ENCODE assay signal across 17 cellular contexts in genomic region chr2:225028572-225028971, GRCh38. TPM values are rescaled to one million over a fixed set of nuclear protein-coding genes. Genes with fewer than 3 reads are reported as not detected.
A peak's percentile ranks its signal among the peaks of the same experiment; 100 is the strongest.
DNase-seq lines count a peak whose midpoint lies in the region; ATAC-seq and TF ChIP-seq lines count a peak whose summit lies in the region.
"Had no signal": no experiment of that assay in that cellular context is flagged by ENCODE, and none has a peak within 500 bp of the region (broad histone marks: within the 10 kb centered on the region; RNA-seq: fewer than 3 reads in every experiment).

No MANE protein-coding gene starts in this region.

- no peaks in the 10 kb centered on the region for H3K27me3 Mint-ChIP-seq in activated CD4-positive, alpha-beta T cell treated with anti-CD3 and anti-CD28 coated beads for 36 hours
- no peaks in the 10 kb centered on the region for H3K27me3 Mint-ChIP-seq in natural killer cell (ENCODE audit: low read depth in 2 of 2)
- H3K27me3 Mint-ChIP-seq: B cell had no signal

- H3K4me3 ChIP-seq in BLaER1 (no peak overlapping the region), OCI-LY3 (ENCODE audit: low read length) (peak overlapping the region; percentile 33), mesenchymal stem cell (ENCODE audit: insufficient read depth in 1 of 2, low read depth in 1 of 2, low read length in 2 of 2) (no peak overlapping the region), Karpas-422 (ENCODE audit: low read length) (no peak overlapping the region)

- H3K79me2 ChIP-seq in OCI-LY3 (ENCODE audit: low read length) = peaks cover 91% of the 10 kb centered on the region
- no peaks in the 10 kb centered on the region for H3K79me2 ChIP-seq in Karpas-422 (ENCODE audit: low read length)

- H2AFZ ChIP-seq in OCI-LY3 (ENCODE audit: low read depth, low read length) (no peak overlapping the region), mesenchymal stem cell (ENCODE audit: low read depth, low read length) (no peak overlapping the region), Karpas-422 (ENCODE audit: low read length) (no peak overlapping the region)

- no peak overlapping the region for H2BK5ac ChIP-seq in mesenchymal stem cell (ENCODE audit: low read depth, low read length, poor library complexity, severe bottlenecking)

- no peak overlapping the region for H2BK12ac ChIP-seq in mesenchymal stem cell (ENCODE audit: low read length in 2 of 2)

- H3K36me3 Mint-ChIP-seq in activated CD4-positive, alpha-beta T cell treated with anti-CD3 and anti-CD28 coated beads for 36 hours (ENCODE audit: low read depth) = peaks cover 31% of the 10 kb centered on the region
- no peaks in the 10 kb centered on the region for H3K36me3 Mint-ChIP-seq in natural killer cell

- H4K91ac ChIP-seq in mesenchymal stem cell (ENCODE audit: low read length) = no peak overlapping the region

- intact Hi-C loops in activated CD4-positive, alpha-beta T cell treated with anti-CD3 and anti-CD28 coated beads for 36 hours (cut with DNase I, micrococcal nuclease) = no loop called here
- intact Hi-C loops in natural killer cell (cut with micrococcal nuclease) = no loop called here

- H3K9me3 Mint-ChIP-seq in activated CD4-positive, alpha-beta T cell treated with anti-CD3 and anti-CD28 coated beads for 36 hours (ENCODE audit: low read depth) = no peaks in the 10 kb centered on the region
- no peaks in the 10 kb centered on the region for H3K9me3 Mint-ChIP-seq in natural killer cell

- H2BK15ac ChIP-seq in mesenchymal stem cell (ENCODE audit: low read depth, poor library complexity, severe bottlenecking) = no peak overlapping the region

- 100% methylated on average over 1 of the region's 3 CpGs for WGBS in mesenchymal stem cell

- H3K36me3 ChIP-seq in BLaER1 (peaks cover 5% of the 10 kb centered on the region; the same call in 1 of the 2 replicates), OCI-LY3 (replicated peaks; ENCODE audit: low read depth, low read length) (peaks cover 12% of the 10 kb centered on the region), mesenchymal stem cell (ENCODE audit: control insufficient read depth in 1 of 2, insufficient read depth in 2 of 2, low read depth in 1 of 2, low read length in 2 of 2) (no peaks in the 10 kb centered on the region), Karpas-422 (ENCODE audit: insufficient read depth, low read length) (no peaks in the 10 kb centered on the region)

- no peak overlapping the region for H3K14ac ChIP-seq in mesenchymal stem cell (ENCODE audit: low read length in 2 of 2)

- H2BK120ac ChIP-seq in mesenchymal stem cell (ENCODE audit: low read depth, low read length) = no peak overlapping the region

- H4K8ac ChIP-seq in mesenchymal stem cell (ENCODE audit: low read length) = no peak overlapping the region

- no peak for ATAC-seq in activated CD4-positive, alpha-beta T cell treated with anti-CD3 and anti-CD28 coated beads for 36 hours
- ATAC-seq in natural killer cell (no peak), GM18907 (IDR thresholded peaks at IDR 0.05; ENCODE audit: unreplicated experiment) (no peak)
- ATAC-seq: PC-3 had no signal

- no peak overlapping the region for H2AK5ac ChIP-seq in mesenchymal stem cell (ENCODE audit: low read length, severe bottlenecking)

- peaks cover 76% of the 10 kb centered on the region for H3K4me1 Mint-ChIP-seq in activated CD4-positive, alpha-beta T cell treated with anti-CD3 and anti-CD28 coated beads for 36 hours
- peaks cover 71 to 73% of the 10 kb centered on the region in 2 donors for H3K4me1 Mint-ChIP-seq in natural killer cell

- peaks cover 22% of the 10 kb centered on the region for H4K20me1 ChIP-seq in BLaER1
- peaks cover under 1% of the 10 kb centered on the region; the same call in 1 of the 2 replicates for H4K20me1 ChIP-seq in OCI-LY3 (ENCODE audit: insufficient read depth, low read length)
- H4K20me1 ChIP-seq in Karpas-422 (ENCODE audit: insufficient read depth, low read depth, low read length) = no peaks in the 10 kb centered on the region

- no peak overlapping the region for H3K4ac ChIP-seq in mesenchymal stem cell (ENCODE audit: low read depth in 1 of 2, low read length in 2 of 2)

- H3K9me3 ChIP-seq in BLaER1 (no peaks in the 10 kb centered on the region; the same call in 1 of the 2 replicates), OCI-LY3 (ENCODE audit: insufficient read depth, low read length) (no peaks in the 10 kb centered on the region), mesenchymal stem cell (ENCODE audit: control insufficient read depth, low read length) (no peaks in the 10 kb centered on the region), Karpas-422 (ENCODE audit: low read length) (no peaks in the 10 kb centered on the region)

- no peak overlapping the region for H3K23ac ChIP-seq in mesenchymal stem cell (ENCODE audit: low read length in 2 of 2)

- H3K9ac ChIP-seq in BLaER1 (no peak overlapping the region), OCI-LY3 (ENCODE audit: low read length) (peak overlapping the region; percentile 66; the same call in 1 of the 2 replicates), mesenchymal stem cell (ENCODE audit: low read length) (no peak overlapping the region), Karpas-422 (ENCODE audit: low read length) (no peak overlapping the region)

- H3K27me3 ChIP-seq in BLaER1 (no peaks in the 10 kb centered on the region), OCI-LY3 (ENCODE audit: low read depth, low read length) (no peaks in the 10 kb centered on the region), mesenchymal stem cell (ENCODE audit: control insufficient read depth in 1 of 2, insufficient read depth in 1 of 2, low read length in 2 of 2) (no peaks in the 10 kb centered on the region), Karpas-422 (ENCODE audit: low read length) (no peaks in the 10 kb centered on the region)

- H3K4me3 Mint-ChIP-seq in activated CD4-positive, alpha-beta T cell treated with anti-CD3 and anti-CD28 coated beads for 36 hours = no peak overlapping the region
- peak overlapping the region; percentile 37 for H3K4me3 Mint-ChIP-seq in natural killer cell
- H3K4me3 Mint-ChIP-seq: B cell had no signal

- CTCF ChIA-PET in activated CD4-positive, alpha-beta T cell treated with anti-CD3 and anti-CD28 coated beads for 36 hours (lab: Charles Lee) = interaction anchor here (0.6 to 1.5 kb wide), 2 partner anchors 12 to 62 kb away, joined by 6 to 7 read pairs; no protein-coding TSS in a partner anchor

- POLR2A ChIA-PET in activated CD4-positive, alpha-beta T cell treated with anti-CD3 and anti-CD28 coated beads for 36 hours (lab: Charles Lee) = no interaction called here

- H3K27ac ChIP-seq in BLaER1 (no peak overlapping the region), OCI-LY3 (ENCODE audit: low read length) (peak overlapping the region; percentile 96), mesenchymal stem cell (ENCODE audit: low read length, poor library complexity, severe bottlenecking) (no peak overlapping the region), Karpas-422 (ENCODE audit: low read length) (no peak overlapping the region)
- H3K27ac ChIP-seq: 22Rv1 had no signal

- H3K9me2 ChIP-seq in Karpas-422 (replicated peaks; ENCODE audit: insufficient read depth, low read length) = no peaks in the 10 kb centered on the region

- H3K4me2 ChIP-seq in BLaER1 (peak overlapping the region; percentile 48), OCI-LY3 (ENCODE audit: low read length) (peak overlapping the region; percentile 66), mesenchymal stem cell (ENCODE audit: low read length, poor library complexity, severe bottlenecking) (no peak overlapping the region), Karpas-422 (ENCODE audit: low read depth, low read length, poor library complexity, severe bottlenecking) (no peak overlapping the region)

- H3K79me1 ChIP-seq in mesenchymal stem cell (replicated peaks; ENCODE audit: low read length, poor library complexity, severe bottlenecking) = peaks cover 21% of the 10 kb centered on the region

- DNase-seq in activated CD4-positive, alpha-beta T cell treated with anti-CD3 and anti-CD28 coated beads for 36 hours = no peak
- no peak for DNase-seq in activated CD4-positive, alpha-beta T cell treated with anti-CD3 and anti-CD28 coated beads for 1 hour
- DNase-seq in natural killer cell (no peak), mesenchymal stem cell (no peak), Karpas-422 (no peak)
- DNase-seq: GDM1, KBM-7, NCI-H1436, NCI-H2029, NCI-H2171 treated with DMSO at 0.1 percent for 48 hours, NCI-H748 treated with DMSO at 0.1 percent for 48 hours, PC-3 had no signal

- H3K4me1 ChIP-seq in BLaER1 = peaks cover 35% of the 10 kb centered on the region
- H3K4me1 ChIP-seq in OCI-LY3 (ENCODE audit: low read length) = peaks cover 82% of the 10 kb centered on the region
- peaks cover 6% of the 10 kb centered on the region for H3K4me1 ChIP-seq in mesenchymal stem cell (ENCODE audit: control insufficient read depth, insufficient read depth, low read depth, low read length)
- H3K4me1 ChIP-seq in Karpas-422 (ENCODE audit: low read length) = no peaks in the 10 kb centered on the region

- TF ChIP-seq CTCF in OCI-LY3 (IDR thresholded peaks at IDR 0.05; ENCODE audit: low read depth, low read length) (no peak), natural killer cell (IDR thresholded peaks at IDR 0.05) (no peak)

- H3K18ac ChIP-seq in mesenchymal stem cell (ENCODE audit: low read depth in 1 of 2, low read length in 2 of 2) = no peak overlapping the region

- peak overlapping the region; percentile 24 for H3K27ac Mint-ChIP-seq in activated CD4-positive, alpha-beta T cell treated with anti-CD3 and anti-CD28 coated beads for 36 hours
- H3K27ac Mint-ChIP-seq in natural killer cell = peak overlapping the region; percentile 76 to 95
- H3K27ac Mint-ChIP-seq: B cell had no signal

RNA-seq across cellular contexts. Expression of gene DOCK10, which starts 13.7 kb away (rescaled TPM):
- 100 to 1,000 TPM; 177 to 196 TPM for total RNA-seq in activated CD4-positive, alpha-beta T cell treated with anti-CD3 and anti-CD28 coated beads for 36 hours
- total RNA-seq in natural killer cell = 100 to 1,000 TPM; 181 to 213 (median 182) TPM
- polyA plus RNA-seq in mesenchymal stem cell (2013, experiment 1 of 2) = 5.5 TPM
- polyA plus RNA-seq in mesenchymal stem cell (2013, experiment 2 of 2) = 5.1 TPM
- 0.15 and 0.76 TPM in 2 replicates for total RNA-seq in Karpas-422 (2014; rRNA removed; shearing (Covaris generic); ENCODE audit: low replicate concordance)

Comparison
In these comparisons a context has a peak if more than half of its experiments do, and no peak if none do; other contexts are left out.
1. H3K4me2 ChIP-seq: peak in BLaER1 (single experiment) and OCI-LY3 (single experiment); none in mesenchymal stem cell (single experiment) and Karpas-422 (single experiment).
2. RNA of gene DOCK10, which starts 13.7 kb away (total RNA-seq): 177 to 196 TPM in activated CD4-positive, alpha-beta T cell treated with anti-CD3 and anti-CD28 coated beads for 36 hours and 181 to 213 TPM in natural killer cell; 0.15 to 0.76 TPM in Karpas-422; every median in the first group is over 100 times any median in the second.